ENCODE assay signal across 2 cellular contexts in the genomic region with DNA sequence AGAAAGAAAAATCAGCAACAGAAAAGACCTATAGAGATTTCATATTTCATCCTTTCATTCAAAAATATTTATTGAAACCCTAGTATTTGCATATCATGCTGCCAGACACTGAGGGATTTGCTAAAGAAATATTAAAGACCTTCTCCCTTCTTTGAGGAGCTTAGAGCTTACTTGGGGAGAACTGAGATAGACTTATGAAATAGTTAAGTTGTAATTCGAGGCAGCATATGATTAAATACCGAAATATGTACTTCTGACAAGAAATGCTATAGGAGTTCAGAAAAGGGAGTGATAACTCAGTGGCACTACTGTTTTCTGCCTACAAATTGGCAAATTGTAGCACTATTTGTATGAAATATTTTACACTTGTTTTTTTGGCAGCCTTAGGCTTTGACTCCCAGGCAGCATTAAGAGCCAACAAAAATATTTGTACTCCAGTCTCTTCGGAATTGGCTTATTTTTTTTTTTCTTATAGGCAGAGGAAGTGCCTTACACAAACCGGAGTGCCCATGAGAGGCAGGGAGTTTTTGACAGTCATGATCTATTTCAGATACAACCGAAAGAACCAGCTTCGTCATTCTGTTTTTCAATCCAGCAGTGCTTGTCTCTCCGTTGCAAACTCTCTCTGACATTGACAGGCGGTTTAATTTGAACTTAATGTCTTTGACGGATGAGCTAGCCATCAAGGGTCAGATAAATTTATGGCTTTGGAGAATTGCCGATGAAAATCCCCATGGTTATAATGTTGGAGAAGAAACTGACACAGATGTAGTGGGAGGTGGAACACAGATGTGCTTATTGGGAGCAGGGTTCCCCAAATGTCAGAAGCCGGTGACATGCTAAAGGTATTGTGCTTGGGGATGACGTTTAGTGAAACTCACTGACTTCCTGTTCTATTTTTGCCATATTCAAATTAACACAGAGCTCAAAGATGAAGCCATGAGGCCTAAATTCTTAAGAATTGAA.
TF ChIP-seq lines count a peak whose summit lies in the region.

No MANE protein-coding gene starts in this region.

TF ChIP-seq in liver, 16 proteins besides CTCF, POLR2A, EP300 and RAD21:
- TF ChIP-seq FOXA2 (IDR thresholded peaks at IDR 0.05) (no peak), GABPA (IDR thresholded peaks at IDR 0.05 in 1 of 2, conservative IDR thresholded peaks at IDR 0.05 in 1 of 2) (no peak), FOXA1 (IDR thresholded peaks at IDR 0.05) (no peak), YY1 (IDR thresholded peaks at IDR 0.05) (no peak), TAF1 (conservative IDR thresholded peaks at IDR 0.05) (no peak), EGR1 (IDR thresholded peaks at IDR 0.05; ENCODE audit: low read depth in 2 of 2) (no peak), HNF4A (conservative IDR thresholded peaks at IDR 0.05) (no peak), RXRA (IDR thresholded peaks at IDR 0.05) (no peak), JUND (IDR thresholded peaks at IDR 0.05) (no peak), HNF4G (IDR thresholded peaks at IDR 0.05) (no peak), SP1 (IDR thresholded peaks at IDR 0.05) (no peak), NR2F2 (IDR thresholded peaks at IDR 0.05) (no peak)
- TF ChIP-seq, protein P1, sequence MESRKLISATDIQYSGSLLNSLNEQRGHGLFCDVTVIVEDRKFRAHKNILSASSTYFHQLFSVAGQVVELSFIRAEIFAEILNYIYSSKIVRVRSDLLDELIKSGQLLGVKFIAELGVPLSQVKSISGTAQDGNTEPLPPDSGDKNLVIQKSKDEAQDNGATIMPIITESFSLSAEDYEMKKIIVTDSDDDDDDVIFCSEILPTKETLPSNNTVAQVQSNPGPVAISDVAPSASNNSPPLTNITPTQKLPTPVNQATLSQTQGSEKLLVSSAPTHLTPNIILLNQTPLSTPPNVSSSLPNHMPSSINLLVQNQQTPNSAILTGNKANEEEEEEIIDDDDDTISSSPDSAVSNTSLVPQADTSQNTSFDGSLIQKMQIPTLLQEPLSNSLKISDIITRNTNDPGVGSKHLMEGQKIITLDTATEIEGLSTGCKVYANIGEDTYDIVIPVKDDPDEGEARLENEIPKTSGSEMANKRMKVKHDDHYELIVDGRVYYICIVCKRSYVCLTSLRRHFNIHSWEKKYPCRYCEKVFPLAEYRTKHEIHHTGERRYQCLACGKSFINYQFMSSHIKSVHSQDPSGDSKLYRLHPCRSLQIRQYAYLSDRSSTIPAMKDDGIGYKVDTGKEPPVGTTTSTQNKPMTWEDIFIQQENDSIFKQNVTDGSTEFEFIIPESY (IDR thresholded peaks at IDR 0.05): no peak
- TF ChIP-seq, protein P2, sequence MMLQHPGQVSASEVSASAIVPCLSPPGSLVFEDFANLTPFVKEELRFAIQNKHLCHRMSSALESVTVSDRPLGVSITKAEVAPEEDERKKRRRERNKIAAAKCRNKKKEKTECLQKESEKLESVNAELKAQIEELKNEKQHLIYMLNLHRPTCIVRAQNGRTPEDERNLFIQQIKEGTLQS (IDR thresholded peaks at IDR 0.05): no peak
- TF ChIP-seq, protein P3, sequence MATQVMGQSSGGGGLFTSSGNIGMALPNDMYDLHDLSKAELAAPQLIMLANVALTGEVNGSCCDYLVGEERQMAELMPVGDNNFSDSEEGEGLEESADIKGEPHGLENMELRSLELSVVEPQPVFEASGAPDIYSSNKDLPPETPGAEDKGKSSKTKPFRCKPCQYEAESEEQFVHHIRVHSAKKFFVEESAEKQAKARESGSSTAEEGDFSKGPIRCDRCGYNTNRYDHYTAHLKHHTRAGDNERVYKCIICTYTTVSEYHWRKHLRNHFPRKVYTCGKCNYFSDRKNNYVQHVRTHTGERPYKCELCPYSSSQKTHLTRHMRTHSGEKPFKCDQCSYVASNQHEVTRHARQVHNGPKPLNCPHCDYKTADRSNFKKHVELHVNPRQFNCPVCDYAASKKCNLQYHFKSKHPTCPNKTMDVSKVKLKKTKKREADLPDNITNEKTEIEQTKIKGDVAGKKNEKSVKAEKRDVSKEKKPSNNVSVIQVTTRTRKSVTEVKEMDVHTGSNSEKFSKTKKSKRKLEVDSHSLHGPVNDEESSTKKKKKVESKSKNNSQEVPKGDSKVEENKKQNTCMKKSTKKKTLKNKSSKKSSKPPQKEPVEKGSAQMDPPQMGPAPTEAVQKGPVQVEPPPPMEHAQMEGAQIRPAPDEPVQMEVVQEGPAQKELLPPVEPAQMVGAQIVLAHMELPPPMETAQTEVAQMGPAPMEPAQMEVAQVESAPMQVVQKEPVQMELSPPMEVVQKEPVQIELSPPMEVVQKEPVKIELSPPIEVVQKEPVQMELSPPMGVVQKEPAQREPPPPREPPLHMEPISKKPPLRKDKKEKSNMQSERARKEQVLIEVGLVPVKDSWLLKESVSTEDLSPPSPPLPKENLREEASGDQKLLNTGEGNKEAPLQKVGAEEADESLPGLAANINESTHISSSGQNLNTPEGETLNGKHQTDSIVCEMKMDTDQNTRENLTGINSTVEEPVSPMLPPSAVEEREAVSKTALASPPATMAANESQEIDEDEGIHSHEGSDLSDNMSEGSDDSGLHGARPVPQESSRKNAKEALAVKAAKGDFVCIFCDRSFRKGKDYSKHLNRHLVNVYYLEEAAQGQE (IDR thresholded peaks at IDR 0.05): no peak
- TF ChIP-seq, protein P4, sequence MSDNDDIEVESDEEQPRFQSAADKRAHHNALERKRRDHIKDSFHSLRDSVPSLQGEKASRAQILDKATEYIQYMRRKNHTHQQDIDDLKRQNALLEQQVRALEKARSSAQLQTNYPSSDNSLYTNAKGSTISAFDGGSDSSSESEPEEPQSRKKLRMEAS (IDR thresholded peaks at IDR 0.05): no peak

TF ChIP-seq in HepG2, 621 proteins besides CTCF, POLR2A, EP300 and RAD21:
- TF ChIP-seq ZNF7 (CRISPR knock-in tag; IDR thresholded peaks at IDR 0.05): no peak
- TF ChIP-seq SOX5 (CRISPR knock-in tag; IDR thresholded peaks at IDR 0.05; ENCODE audit: borderline replicate concordance): no peak
- no peak for TF ChIP-seq ZNF720 (CRISPR knock-in tag; IDR thresholded peaks at IDR 0.05)
- TF ChIP-seq ZNF160 (CRISPR knock-in tag; IDR thresholded peaks at IDR 0.05): no peak
- TF ChIP-seq, protein P5, sequence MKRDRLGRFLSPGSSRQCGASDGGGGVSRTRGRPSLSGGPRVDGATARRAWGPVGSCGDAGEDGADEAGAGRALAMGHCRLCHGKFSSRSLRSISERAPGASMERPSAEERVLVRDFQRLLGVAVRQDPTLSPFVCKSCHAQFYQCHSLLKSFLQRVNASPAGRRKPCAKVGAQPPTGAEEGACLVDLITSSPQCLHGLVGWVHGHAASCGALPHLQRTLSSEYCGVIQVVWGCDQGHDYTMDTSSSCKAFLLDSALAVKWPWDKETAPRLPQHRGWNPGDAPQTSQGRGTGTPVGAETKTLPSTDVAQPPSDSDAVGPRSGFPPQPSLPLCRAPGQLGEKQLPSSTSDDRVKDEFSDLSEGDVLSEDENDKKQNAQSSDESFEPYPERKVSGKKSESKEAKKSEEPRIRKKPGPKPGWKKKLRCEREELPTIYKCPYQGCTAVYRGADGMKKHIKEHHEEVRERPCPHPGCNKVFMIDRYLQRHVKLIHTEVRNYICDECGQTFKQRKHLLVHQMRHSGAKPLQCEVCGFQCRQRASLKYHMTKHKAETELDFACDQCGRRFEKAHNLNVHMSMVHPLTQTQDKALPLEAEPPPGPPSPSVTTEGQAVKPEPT (CRISPR knock-in tag; IDR thresholded peaks at IDR 0.05; ENCODE audit: low read depth): no peak
- TF ChIP-seq SKI (IDR thresholded peaks at IDR 0.05; ENCODE audit: partially characterized antibody): no peak
- TF ChIP-seq ARNT2 (CRISPR knock-in tag; IDR thresholded peaks at IDR 0.05; ENCODE audit: low read depth): no peak
- TF ChIP-seq, protein P6, sequence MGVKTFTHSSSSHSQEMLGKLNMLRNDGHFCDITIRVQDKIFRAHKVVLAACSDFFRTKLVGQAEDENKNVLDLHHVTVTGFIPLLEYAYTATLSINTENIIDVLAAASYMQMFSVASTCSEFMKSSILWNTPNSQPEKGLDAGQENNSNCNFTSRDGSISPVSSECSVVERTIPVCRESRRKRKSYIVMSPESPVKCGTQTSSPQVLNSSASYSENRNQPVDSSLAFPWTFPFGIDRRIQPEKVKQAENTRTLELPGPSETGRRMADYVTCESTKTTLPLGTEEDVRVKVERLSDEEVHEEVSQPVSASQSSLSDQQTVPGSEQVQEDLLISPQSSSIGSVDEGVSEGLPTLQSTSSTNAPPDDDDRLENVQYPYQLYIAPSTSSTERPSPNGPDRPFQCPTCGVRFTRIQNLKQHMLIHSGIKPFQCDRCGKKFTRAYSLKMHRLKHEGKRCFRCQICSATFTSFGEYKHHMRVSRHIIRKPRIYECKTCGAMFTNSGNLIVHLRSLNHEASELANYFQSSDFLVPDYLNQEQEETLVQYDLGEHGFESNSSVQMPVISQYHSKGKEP (CRISPR knock-in tag; IDR thresholded peaks at IDR 0.05): no peak
